ENCODE assay signal across 29 cellular contexts in the genomic region with DNA sequence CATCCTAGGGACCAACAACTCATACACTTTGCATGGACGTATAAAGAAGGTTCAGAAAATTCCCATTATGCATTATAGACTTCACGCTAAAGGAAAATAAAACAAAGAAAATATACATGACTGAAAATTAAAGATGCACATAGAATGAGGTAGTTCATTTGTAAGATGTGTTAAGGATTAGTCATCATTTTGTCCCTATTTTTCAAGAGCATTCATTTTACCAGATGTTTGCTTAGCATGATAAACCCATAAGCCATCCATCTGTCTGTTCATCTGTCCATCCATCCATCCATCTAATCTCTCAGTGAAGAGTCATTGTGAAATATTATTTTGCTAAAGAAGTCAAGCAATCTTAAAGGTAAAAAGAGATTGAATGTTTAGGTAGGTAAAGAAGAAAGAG.
"Had no signal": no experiment of that assay in that cellular context is flagged by ENCODE, and none has a peak within 500 bp of the region (broad histone marks: within the 10 kb centered on the region; RNA-seq: fewer than 3 reads in every experiment).

No MANE protein-coding gene starts in this region.

- H3K27me3 Mint-ChIP-seq: activated naive CD8-positive, alpha-beta T cell; stimulated activated naive B cell treated with anti-CD40 and anti-IgM and Interleukin-4, amounts not matched to agents 10 μg/mL and 1 μg/mL and 100 μg/mL, for 72 hours had no signal

- H3K4me3 Mint-ChIP-seq: activated naive CD8-positive, alpha-beta T cell; effector memory CD8-positive, alpha-beta T cell; naive thymus-derived CD8-positive, alpha-beta T cell; neural crest cell; stimulated activated naive B cell treated with anti-CD40 and anti-IgM and Interleukin-4, amounts not matched to agents 10 μg/mL and 1 μg/mL and 100 μg/mL, for 72 hours had no signal

- H3K4me3 ChIP-seq: colonic mucosa, dorsolateral prefrontal cortex, heart left ventricle, lower lobe of right lung, pancreas, prostate gland, sigmoid colon, smooth muscle cell, tibial nerve had no signal

- H3K27ac Mint-ChIP-seq: activated naive CD8-positive, alpha-beta T cell; effector memory CD8-positive, alpha-beta T cell; naive thymus-derived CD8-positive, alpha-beta T cell; stimulated activated naive B cell treated with anti-CD40 and anti-IgM and Interleukin-4, amounts not matched to agents 10 μg/mL and 1 μg/mL and 100 μg/mL, for 72 hours had no signal

- H3K9me3 ChIP-seq: colonic mucosa, pancreas, prostate gland had no signal

- H3K36me3 Mint-ChIP-seq: activated naive CD8-positive, alpha-beta T cell; stimulated activated naive B cell treated with anti-CD40 and anti-IgM and Interleukin-4, amounts not matched to agents 10 μg/mL and 1 μg/mL and 100 μg/mL, for 72 hours had no signal

- DNase-seq: activated CD4-positive, alpha-beta T cell treated with anti-CD3 and anti-CD28 coated beads for 4 hours; activated CD4-positive, alpha-beta T cell treated with anti-CD3 and anti-CD28 coated beads, Interleukin-2, amount 50 U/mL, for 4 hours; activated CD8-positive, alpha-beta memory T cell treated with anti-CD3 and anti-CD28 coated beads for 24 hours; activated effector memory CD4-positive, alpha-beta T cell treated with Interleukin-2 at 50 U/mL for 16 hours; activated naive CD4-positive, alpha-beta T cell treated with Interleukin-2 at 50 U/mL for 16 hours; anterior cingulate cortex; colonic mucosa; dorsolateral prefrontal cortex; effector memory CD8-positive, alpha-beta T cell; foreskin keratinocyte; heart left ventricle; kidney glomerular epithelial cell; lower lobe of right lung; mesenchymal stem cell; naive thymus-derived CD8-positive, alpha-beta T cell; nucleus accumbens; pancreas; retina; sigmoid colon; stimulated activated CD4-positive, alpha-beta T cell treated with anti-CD3 and anti-CD28 coated beads, Interleukin-1b, Interleukin-23, amount 100 ng/mL, for 48 hours; stimulated activated CD4-positive, alpha-beta T cell treated with anti-CD3 and anti-CD28 coated beads, Interleukin-4, amount 100 ng/mL, for 4 hours; stimulated activated CD8-positive, alpha-beta memory T cell treated with anti-CD3 and anti-CD28 coated beads, Interleukin-4, amount 100 ng/mL, for 48 hours; stimulated activated naive B cell treated with anti-CD40 and anti-IgM and Interleukin-4, amounts not matched to agents 10 μg/mL and 1 μg/mL and 100 μg/mL, for 72 hours had no signal

- H3K27me3 ChIP-seq: colonic mucosa, dorsolateral prefrontal cortex, foreskin keratinocyte, heart left ventricle, pancreas, sigmoid colon, tibial nerve had no signal

- H3K36me3 ChIP-seq: colonic mucosa, pancreas, prostate gland had no signal

- ATAC-seq: effector memory CD8-positive, alpha-beta T cell; foreskin keratinocyte; heart left ventricle; left lobe of liver; lower lobe of right lung; naive thymus-derived CD8-positive, alpha-beta T cell; pancreas; stimulated activated naive B cell treated with anti-CD40 and anti-IgM and Interleukin-4, amounts not matched to agents 10 μg/mL and 1 μg/mL and 100 μg/mL, for 72 hours had no signal

- H3K27ac ChIP-seq: colonic mucosa, dorsolateral prefrontal cortex, foreskin keratinocyte, heart left ventricle, lower lobe of right lung, pancreas, prostate gland, sigmoid colon, tibial nerve had no signal

- H3K4me1 ChIP-seq: colonic mucosa, foreskin keratinocyte, heart left ventricle, lower lobe of right lung, pancreas, prostate gland, sigmoid colon, tibial nerve had no signal

- FAIRE-seq: pancreas had no signal

- H3K4me2 ChIP-seq: smooth muscle cell had no signal

- H3K4me1 Mint-ChIP-seq: naive thymus-derived CD8-positive, alpha-beta T cell; neural crest cell; stimulated activated naive B cell treated with anti-CD40 and anti-IgM and Interleukin-4, amounts not matched to agents 10 μg/mL and 1 μg/mL and 100 μg/mL, for 72 hours had no signal
